12 cellular contexts compared by ENCODE assay signal in genomic region chr7:98166668-98166970, GRCh38. TPM values are rescaled to one million over a fixed set of nuclear protein-coding genes. Genes with fewer than 3 reads are reported as not detected.
"Had no signal": no experiment of that assay in that cellular context is flagged by ENCODE, and none has a peak within 500 bp of the region (broad histone marks: within the 10 kb centered on the region; RNA-seq: fewer than 3 reads in every experiment).

No MANE protein-coding gene starts in this region.

- H3K9ac ChIP-seq: KMS-11, SK-N-SH had no signal

- H3K27ac ChIP-seq: KMS-11, Peyer's patch had no signal

- H3K4me2 ChIP-seq: KMS-11, SK-N-SH had no signal

- H3K4me3 ChIP-seq: Peyer's patch had no signal

- DNase-seq: MV-4-11, NCI-H1417 treated with DMSO at 0.1 percent for 48 hours, NCI-H1436 treated with DMSO at 0.1 percent for 48 hours, NCI-H1694 treated with DMSO at 0.1 percent for 48 hours, NCI-H187 treated with DMSO at 0.1 percent for 48 hours, NCI-H524 treated with DMSO at 0.1 percent for 48 hours, SHP77 treated with DMSO at 0.1 percent for 48 hours had no signal

- H3K9me3 ChIP-seq: Peyer's patch, SK-N-SH had no signal

- H3K27me3 ChIP-seq: Peyer's patch had no signal

RNA-seq across cellular contexts. Expression of gene BHLHA15, which starts 44.6 kb away (rescaled TPM):
- total RNA-seq: LHCN-M2, Right ventricle myocardium superior had no signal
